8 cellular contexts compared by ENCODE assay signal in the genomic region with DNA sequence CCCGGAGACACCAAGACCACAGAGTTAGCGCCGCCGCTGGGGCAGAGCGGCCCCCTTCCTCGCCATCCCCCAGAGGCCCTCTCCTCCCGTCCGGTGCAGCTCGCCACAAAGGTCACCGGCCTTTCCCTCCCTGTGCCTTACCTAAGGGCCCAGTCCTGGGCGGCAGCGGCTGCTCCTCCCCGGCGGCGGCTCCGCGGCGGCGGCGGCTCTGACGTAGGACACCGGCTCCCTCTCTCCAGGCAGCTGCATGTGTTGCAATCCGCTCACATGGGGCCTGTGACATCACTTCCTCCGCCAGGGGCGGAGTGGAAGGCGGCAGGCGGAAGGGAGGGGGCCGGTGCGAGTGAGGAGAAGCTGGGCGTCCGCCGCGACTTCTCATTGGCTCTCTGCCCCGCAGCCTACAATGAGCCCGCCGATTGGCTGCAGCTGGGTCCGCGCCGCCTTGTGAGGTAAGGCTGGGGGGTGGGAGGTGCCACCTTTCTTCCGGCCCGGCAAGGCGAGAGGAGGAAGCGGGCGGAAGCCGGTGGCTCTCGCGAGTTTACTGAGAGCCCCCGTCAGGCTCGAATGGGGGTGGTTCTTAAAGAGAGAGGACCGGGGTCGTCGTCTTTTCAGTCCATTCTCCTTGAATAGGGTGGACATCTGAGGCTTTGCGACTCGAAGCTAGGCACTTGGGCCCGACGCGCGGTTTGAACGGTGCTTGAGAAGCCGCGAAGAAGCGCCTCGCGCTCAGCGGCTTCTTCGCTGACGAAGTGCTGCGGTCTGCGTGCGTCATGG. TPM values are rescaled to one million over a fixed set of nuclear protein-coding genes. Genes with fewer than 3 reads are reported as not detected.
DNase-seq lines count a peak whose midpoint lies in the region; ATAC-seq and TF ChIP-seq lines count a peak whose summit lies in the region.

A gene (minus strand): TSS at position 281 of the 774 bp plus-strand sequence. CDS start 318 bp downstream, outside the sequence.

- CTCF ChIA-PET in BJ (lab: Yijun Ruan, JAX) = interaction anchor here (0.8 to 2.2 kb wide), 8 partner anchors 9 to 94 kb away, joined by 3 to 12 read pairs (median 6); no protein-coding TSS in a partner anchor

- H3K4me1 Mint-ChIP-seq in activated CD4-positive, alpha-beta T cell treated with anti-CD3 and anti-CD28 coated beads, Interleukin-2, amount 10 ng/mL, durations not matched to agents 24 days and 14 days = peaks cover 49% of the 10 kb centered on the region

- TF ChIP-seq CTCF in BJ (IDR thresholded peaks at IDR 0.05; ENCODE audit: insufficient read depth, low read depth, low read length) (no peak), colonic mucosa (IDR thresholded peaks at IDR 0.05) (no peak)

- DNase-seq in BJ (ENCODE audit: low read depth) (peak; percentile 98), NCI-H526 treated with DMSO at 0.1 percent for 48 hours (lab: John Stamatoyannopoulos, UW) (peak; percentile 97), colonic mucosa (peak; percentile 100)
- peak; percentile 100 for DNase-seq in activated CD4-positive, alpha-beta T cell treated with anti-CD3 and anti-CD28 coated beads, Interleukin-2, amount 10 ng/mL, durations not matched to agents 24 days and 14 days
- DNase-seq in stimulated activated CD4-positive, alpha-beta T cell treated with anti-CD3 and anti-CD28 coated beads, Interleukin-1b, Interleukin-23, amount 100 ng/mL, for 4 hours (ENCODE audit: low read depth in 2 of 2) = peak; percentile 97 to 98

- H3K9me3 Mint-ChIP-seq in activated CD4-positive, alpha-beta T cell treated with anti-CD3 and anti-CD28 coated beads, Interleukin-2, amount 10 ng/mL, durations not matched to agents 24 days and 14 days = no peaks in the 10 kb centered on the region

- intact Hi-C loops in activated CD4-positive, alpha-beta T cell treated with anti-CD3 and anti-CD28 coated beads, Interleukin-2, amount 10 ng/mL, durations not matched to agents 24 days and 14 days (cut with micrococcal nuclease) = loop anchor here (1.0 to 10.0 kb wide), 11 partner anchors 32 to 1022 kb away; a partner anchor contains a TSS
- intact Hi-C loops in colonic mucosa (cut with DNase I) = no loop called here

- H3K27ac Mint-ChIP-seq in activated CD4-positive, alpha-beta T cell treated with anti-CD3 and anti-CD28 coated beads, Interleukin-2, amount 10 ng/mL, durations not matched to agents 24 days and 14 days = peak within 1 kb of the TSS; percentile 100

- H3K9ac ChIP-seq in colonic mucosa (ENCODE audit: low read depth in 2 of 2, low read length in 2 of 2) = peak within 1 kb of the TSS; percentile 98 to 99

- H3K4me3 ChIP-seq in BJ (ENCODE audit: low read depth, low read length) (peak within 1 kb of the TSS; percentile 87), colonic mucosa (peak within 1 kb of the TSS; percentile 90)

- peaks cover 48% of the 10 kb centered on the region for H3K36me3 Mint-ChIP-seq in activated CD4-positive, alpha-beta T cell treated with anti-CD3 and anti-CD28 coated beads, Interleukin-2, amount 10 ng/mL, durations not matched to agents 24 days and 14 days (ENCODE audit: low read depth)

- H3K27ac ChIP-seq in colonic mucosa (peak within 1 kb of the TSS; percentile 93), layer of hippocampus (ENCODE audit: low read depth, low read length) (peak within 1 kb of the TSS; percentile 97)

- peak; percentile 95 for ATAC-seq in GM19324 (IDR thresholded peaks at IDR 0.05; ENCODE audit: low FRiP score, unreplicated experiment)
- peak; percentile 67 for ATAC-seq in HG03469 (IDR thresholded peaks at IDR 0.05; ENCODE audit: unreplicated experiment)

- H3K27me3 ChIP-seq in BJ (ENCODE audit: control insufficient read depth, insufficient read depth, low read length) = no peaks in the 10 kb centered on the region
- no peaks in the 10 kb centered on the region for H3K27me3 ChIP-seq in colonic mucosa
- no peaks in the 10 kb centered on the region for H3K27me3 ChIP-seq in layer of hippocampus (ENCODE audit: control insufficient read depth, insufficient read depth, low read length)

- peaks cover 12% of the 10 kb centered on the region for H3K4me1 ChIP-seq in colonic mucosa

- no peaks in the 10 kb centered on the region for H3K27me3 Mint-ChIP-seq in activated CD4-positive, alpha-beta T cell treated with anti-CD3 and anti-CD28 coated beads, Interleukin-2, amount 10 ng/mL, durations not matched to agents 24 days and 14 days

- POLR2A ChIA-PET in BJ (lab: Charles Lee) = interaction anchor here (0.6 to 1.4 kb wide), 5 partner anchors 10 to 410 kb away, joined by 3 to 6 read pairs (median 3); a partner anchor contains a TSS

- H3K36me3 ChIP-seq in BJ (ENCODE audit: control insufficient read depth, insufficient read depth, low read length) = no peaks in the 10 kb centered on the region; the same call in 1 of the 2 replicates
- H3K36me3 ChIP-seq in colonic mucosa = no peaks in the 10 kb centered on the region

- no peaks in the 10 kb centered on the region for H3K9me3 ChIP-seq in colonic mucosa

- peak within 1 kb of the TSS; percentile 99 for H3K4me3 Mint-ChIP-seq in activated CD4-positive, alpha-beta T cell treated with anti-CD3 and anti-CD28 coated beads, Interleukin-2, amount 10 ng/mL, durations not matched to agents 24 days and 14 days

RNA-seq across cellular contexts. Expression of the gene that starts here (rescaled TPM):
- 52.4 and 86.4 TPM in 2 replicates for polyA plus RNA-seq in BJ (2011; rRNA removed)
- polyA minus RNA-seq in BJ (2011; rRNA and poly(A)+ RNA removed) = 41.4 and 43.1 TPM in 2 replicates
- total RNA-seq in activated CD4-positive, alpha-beta T cell treated with anti-CD3 and anti-CD28 coated beads, Interleukin-2, amount 10 ng/mL, durations not matched to agents 24 days and 14 days = 200 and 205 TPM in 2 replicates
- 10 to 100 TPM; 81.5 to 96.2 TPM for total RNA-seq in colonic mucosa

Comparison
In these comparisons a context has a peak if more than half of its experiments do, and no peak if none do; other contexts are left out.
1. Peak in every context shown above with its lines: DNase-seq, ATAC-seq, H3K4me3 ChIP-seq and H3K27ac ChIP-seq.